ENCODE assay signal across 10 cellular contexts in the genomic region with DNA sequence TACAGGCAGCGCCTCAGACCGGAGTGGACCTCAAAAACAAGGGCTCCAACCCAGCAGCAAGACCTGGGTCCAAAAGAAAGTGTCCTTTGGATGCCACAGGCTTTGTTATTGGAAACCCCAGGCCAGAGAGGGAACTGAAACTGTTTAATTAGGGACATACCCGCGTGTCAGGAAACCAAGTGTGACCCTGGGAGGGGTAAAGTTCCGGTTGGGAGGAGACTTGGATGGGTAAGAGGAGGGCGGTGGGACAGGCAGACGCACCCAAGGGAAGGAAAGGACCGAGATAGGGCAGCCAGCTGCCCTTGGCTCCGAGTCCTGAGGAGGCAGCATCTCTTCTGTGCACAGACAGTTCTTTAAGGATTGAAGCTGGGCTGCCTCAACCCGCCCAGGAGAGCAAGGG.
A peak's percentile ranks its signal among the peaks of the same experiment; 100 is the strongest.
DNase-seq lines count a peak whose midpoint lies in the region; ATAC-seq and TF ChIP-seq lines count a peak whose summit lies in the region.
"Had no signal": no experiment of that assay in that cellular context is flagged by ENCODE, and none has a peak within 500 bp of the region (broad histone marks: within the 10 kb centered on the region; RNA-seq: fewer than 3 reads in every experiment).

No MANE protein-coding gene starts in this region.

- H3K27me3 Mint-ChIP-seq in natural killer cell (ENCODE audit: low read depth in 2 of 2), result no peaks in the 10 kb centered on the region

- H3K36me3 Mint-ChIP-seq in natural killer cell, result no peaks in the 10 kb centered on the region

- DNase-seq in natural killer cell, result no peak
- DNase-seq in iPS-NIHi11 (ENCODE audit: low spot score), result no peak
- DNase-seq in NCI-H2081 (lab: John Stamatoyannopoulos, UW), result no peak
- DNase-seq in NCI-H526 treated with DMSO at 0.1 percent for 48 hours (lab: John Stamatoyannopoulos, UW), result no peak
- no peak for DNase-seq in NCI-H524 treated with DMSO at 0.1 percent for 48 hours (lab: John Stamatoyannopoulos, UW)
- DNase-seq: activated effector memory CD4-positive, alpha-beta T cell treated with anti-CD3 and anti-CD28 coated beads, Interleukin-2, amount 50 U/mL, for 16 hours; T-helper 1 cell had no signal

- intact Hi-C loops in natural killer cell (cut with micrococcal nuclease), result no loop called here

- H3K4me3 Mint-ChIP-seq in natural killer cell, result no peak overlapping the region

- peaks cover 51 to 61% of the 10 kb centered on the region in 2 donors for H3K4me1 Mint-ChIP-seq in natural killer cell

- no peaks in the 10 kb centered on the region for H3K9me3 Mint-ChIP-seq in natural killer cell

- ATAC-seq in GM18867 (IDR thresholded peaks at IDR 0.05; ENCODE audit: unreplicated experiment) (peak; percentile 73), GM21737 (IDR thresholded peaks at IDR 0.05; ENCODE audit: unreplicated experiment) (peak; percentile 86), HG03520 (IDR thresholded peaks at IDR 0.05; ENCODE audit: unreplicated experiment) (peak; percentile 82), natural killer cell (peak; percentile 22 to 30 (median 25))

- H3K27ac Mint-ChIP-seq in natural killer cell, result peak overlapping the region; percentile 45 to 83

- no peak for TF ChIP-seq CTCF in natural killer cell (IDR thresholded peaks at IDR 0.05)

Comparison
In these comparisons a context has a peak if more than half of its experiments do, and no peak if none do; other contexts are left out.
1. ATAC-seq: peak in every context shown above with its lines; median percentile 86 in GM21737; 82 in HG03520; 73 in GM18867; 25 in natural killer cell.